1 cellular context compared by ENCODE assay signal in the genomic region with DNA sequence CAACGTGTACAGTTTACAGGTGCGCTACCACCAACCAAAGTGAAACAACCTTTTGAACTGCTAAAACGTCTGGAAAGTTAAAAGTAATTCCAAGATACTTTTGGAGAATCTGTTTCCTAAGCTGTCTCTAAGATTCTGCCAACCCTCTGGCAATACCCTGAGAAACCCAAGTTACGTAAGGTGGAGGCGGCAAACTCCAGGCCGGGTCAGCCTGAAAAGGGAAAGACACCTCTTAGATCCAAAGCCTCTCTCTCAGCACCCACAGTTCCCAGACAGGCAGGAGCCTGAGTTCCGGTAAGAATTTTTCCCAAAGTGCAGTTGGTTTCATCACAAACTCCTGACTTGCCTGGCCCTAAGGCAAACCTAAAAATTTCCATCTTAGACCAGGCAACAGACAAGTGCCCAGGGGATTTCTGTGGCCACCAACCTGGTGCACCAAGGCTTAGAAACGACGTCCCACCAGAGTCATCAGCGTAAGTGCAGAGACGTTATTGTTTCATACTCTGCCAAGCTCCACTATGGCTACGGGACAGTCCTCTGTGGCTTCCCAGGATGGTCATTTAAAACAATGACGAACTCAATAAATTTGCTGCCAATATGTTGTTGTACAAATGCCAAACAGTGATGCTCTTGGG.
TF ChIP-seq lines count a peak whose summit lies in the region.

No MANE protein-coding gene starts in this region.

TF ChIP-seq in WTC11, 78 proteins besides CTCF, POLR2A, EP300 and RAD21 (continued from another document):
- TF ChIP-seq, protein P1, sequence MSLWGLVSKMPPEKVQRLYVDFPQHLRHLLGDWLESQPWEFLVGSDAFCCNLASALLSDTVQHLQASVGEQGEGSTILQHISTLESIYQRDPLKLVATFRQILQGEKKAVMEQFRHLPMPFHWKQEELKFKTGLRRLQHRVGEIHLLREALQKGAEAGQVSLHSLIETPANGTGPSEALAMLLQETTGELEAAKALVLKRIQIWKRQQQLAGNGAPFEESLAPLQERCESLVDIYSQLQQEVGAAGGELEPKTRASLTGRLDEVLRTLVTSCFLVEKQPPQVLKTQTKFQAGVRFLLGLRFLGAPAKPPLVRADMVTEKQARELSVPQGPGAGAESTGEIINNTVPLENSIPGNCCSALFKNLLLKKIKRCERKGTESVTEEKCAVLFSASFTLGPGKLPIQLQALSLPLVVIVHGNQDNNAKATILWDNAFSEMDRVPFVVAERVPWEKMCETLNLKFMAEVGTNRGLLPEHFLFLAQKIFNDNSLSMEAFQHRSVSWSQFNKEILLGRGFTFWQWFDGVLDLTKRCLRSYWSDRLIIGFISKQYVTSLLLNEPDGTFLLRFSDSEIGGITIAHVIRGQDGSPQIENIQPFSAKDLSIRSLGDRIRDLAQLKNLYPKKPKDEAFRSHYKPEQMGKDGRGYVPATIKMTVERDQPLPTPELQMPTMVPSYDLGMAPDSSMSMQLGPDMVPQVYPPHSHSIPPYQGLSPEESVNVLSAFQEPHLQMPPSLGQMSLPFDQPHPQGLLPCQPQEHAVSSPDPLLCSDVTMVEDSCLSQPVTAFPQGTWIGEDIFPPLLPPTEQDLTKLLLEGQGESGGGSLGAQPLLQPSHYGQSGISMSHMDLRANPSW (CRISPR knock-in tag; conservative IDR thresholded peaks at IDR 0.05; ENCODE audit: low read depth), result no peak
- TF ChIP-seq NFE2L1 (CRISPR knock-in tag; IDR thresholded peaks at IDR 0.05) (no peak), FOXJ3 (CRISPR knock-in tag; IDR thresholded peaks at IDR 0.05; ENCODE audit: borderline replicate concordance) (no peak), RELA (CRISPR knock-in tag; IDR thresholded peaks at IDR 0.05; ENCODE audit: borderline replicate concordance) (no peak), CREB1 (CRISPR knock-in tag; IDR thresholded peaks at IDR 0.05) (no peak), SOX15 (CRISPR knock-in tag; IDR thresholded peaks at IDR 0.05) (no peak), ETV6 (CRISPR knock-in tag; IDR thresholded peaks at IDR 0.05) (no peak), HMGA2 (CRISPR knock-in tag; IDR thresholded peaks at IDR 0.05) (no peak), ZNF263 (CRISPR knock-in tag; IDR thresholded peaks at IDR 0.05; ENCODE audit: low read depth) (no peak), GRHL2 (CRISPR knock-in tag; IDR thresholded peaks at IDR 0.05; ENCODE audit: insufficient replicate concordance, severe bottlenecking) (no peak), MYBL2 (CRISPR knock-in tag; IDR thresholded peaks at IDR 0.05) (no peak), ZNF423 (CRISPR knock-in tag; IDR thresholded peaks at IDR 0.05) (no peak), OVOL2 (CRISPR knock-in tag; IDR thresholded peaks at IDR 0.05; ENCODE audit: borderline replicate concordance) (no peak), NFYB (CRISPR knock-in tag; conservative IDR thresholded peaks at IDR 0.05; ENCODE audit: low read depth) (no peak)
- TF ChIP-seq, protein P2, sequence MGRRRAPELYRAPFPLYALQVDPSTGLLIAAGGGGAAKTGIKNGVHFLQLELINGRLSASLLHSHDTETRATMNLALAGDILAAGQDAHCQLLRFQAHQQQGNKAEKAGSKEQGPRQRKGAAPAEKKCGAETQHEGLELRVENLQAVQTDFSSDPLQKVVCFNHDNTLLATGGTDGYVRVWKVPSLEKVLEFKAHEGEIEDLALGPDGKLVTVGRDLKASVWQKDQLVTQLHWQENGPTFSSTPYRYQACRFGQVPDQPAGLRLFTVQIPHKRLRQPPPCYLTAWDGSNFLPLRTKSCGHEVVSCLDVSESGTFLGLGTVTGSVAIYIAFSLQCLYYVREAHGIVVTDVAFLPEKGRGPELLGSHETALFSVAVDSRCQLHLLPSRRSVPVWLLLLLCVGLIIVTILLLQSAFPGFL (CRISPR knock-in tag; IDR thresholded peaks at IDR 0.05; ENCODE audit: borderline replicate concordance), result no peak
- TF ChIP-seq, protein P3, sequence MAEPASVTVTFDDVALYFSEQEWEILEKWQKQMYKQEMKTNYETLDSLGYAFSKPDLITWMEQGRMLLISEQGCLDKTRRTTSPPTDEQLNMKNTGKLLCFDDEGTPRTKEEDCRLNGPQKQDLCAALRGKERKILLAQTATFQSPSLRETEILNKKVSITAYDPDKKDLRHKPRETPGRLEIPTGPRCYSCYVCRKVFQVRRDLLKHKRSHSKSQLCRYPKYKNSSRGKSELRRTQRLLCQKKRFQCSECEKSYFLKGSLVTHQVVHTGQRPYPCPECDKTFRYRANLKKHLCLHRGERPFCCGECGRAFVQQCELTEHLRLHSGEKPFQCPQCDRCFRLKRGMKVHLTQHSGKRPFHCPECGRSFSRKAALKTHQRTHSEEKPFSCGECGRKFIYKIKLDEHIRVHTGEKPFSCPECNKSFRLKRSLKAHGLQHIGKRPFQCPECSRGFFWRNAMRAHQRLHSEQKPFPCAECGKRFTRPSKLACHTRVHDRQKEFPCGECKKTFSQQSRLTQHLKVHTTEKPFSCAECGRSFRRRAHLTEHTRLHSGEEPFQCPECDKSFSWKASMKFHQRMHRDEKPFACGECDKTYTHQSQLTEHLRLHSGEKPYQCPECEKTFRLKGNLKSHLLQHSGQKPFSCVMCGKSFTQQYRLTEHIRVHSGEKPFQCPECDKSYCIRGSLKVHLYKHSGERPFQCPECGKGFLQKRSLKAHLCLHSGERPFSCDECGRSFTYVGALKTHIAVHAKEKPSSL (CRISPR knock-in tag; conservative IDR thresholded peaks at IDR 0.05), result no peak
- TF ChIP-seq, protein P4, sequence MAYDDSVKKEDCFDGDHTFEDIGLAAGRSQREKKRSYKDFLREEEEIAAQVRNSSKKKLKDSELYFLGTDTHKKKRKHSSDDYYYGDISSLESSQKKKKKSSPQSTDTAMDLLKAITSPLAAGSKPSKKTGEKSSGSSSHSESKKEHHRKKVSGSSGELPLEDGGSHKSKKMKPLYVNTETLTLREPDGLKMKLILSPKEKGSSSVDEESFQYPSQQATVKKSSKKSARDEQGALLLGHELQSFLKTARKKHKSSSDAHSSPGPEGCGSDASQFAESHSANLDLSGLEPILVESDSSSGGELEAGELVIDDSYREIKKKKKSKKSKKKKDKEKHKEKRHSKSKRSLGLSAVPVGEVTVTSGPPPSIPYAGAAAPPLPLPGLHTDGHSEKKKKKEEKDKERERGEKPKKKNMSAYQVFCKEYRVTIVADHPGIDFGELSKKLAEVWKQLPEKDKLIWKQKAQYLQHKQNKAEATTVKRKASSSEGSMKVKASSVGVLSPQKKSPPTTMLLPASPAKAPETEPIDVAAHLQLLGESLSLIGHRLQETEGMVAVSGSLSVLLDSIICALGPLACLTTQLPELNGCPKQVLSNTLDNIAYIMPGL (CRISPR knock-in tag; IDR thresholded peaks at IDR 0.05), result no peak
- TF ChIP-seq, protein P5, sequence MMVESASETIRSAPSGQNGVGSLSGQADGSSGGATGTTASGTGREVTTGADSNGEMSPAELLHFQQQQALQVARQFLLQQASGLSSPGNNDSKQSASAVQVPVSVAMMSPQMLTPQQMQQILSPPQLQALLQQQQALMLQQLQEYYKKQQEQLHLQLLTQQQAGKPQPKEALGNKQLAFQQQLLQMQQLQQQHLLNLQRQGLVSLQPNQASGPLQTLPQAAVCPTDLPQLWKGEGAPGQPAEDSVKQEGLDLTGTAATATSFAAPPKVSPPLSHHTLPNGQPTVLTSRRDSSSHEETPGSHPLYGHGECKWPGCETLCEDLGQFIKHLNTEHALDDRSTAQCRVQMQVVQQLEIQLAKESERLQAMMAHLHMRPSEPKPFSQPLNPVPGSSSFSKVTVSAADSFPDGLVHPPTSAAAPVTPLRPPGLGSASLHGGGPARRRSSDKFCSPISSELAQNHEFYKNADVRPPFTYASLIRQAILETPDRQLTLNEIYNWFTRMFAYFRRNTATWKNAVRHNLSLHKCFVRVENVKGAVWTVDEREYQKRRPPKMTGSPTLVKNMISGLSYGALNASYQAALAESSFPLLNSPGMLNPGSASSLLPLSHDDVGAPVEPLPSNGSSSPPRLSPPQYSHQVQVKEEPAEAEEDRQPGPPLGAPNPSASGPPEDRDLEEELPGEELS (CRISPR knock-in tag; IDR thresholded peaks at IDR 0.05), result no peak
- TF ChIP-seq, protein P6, sequence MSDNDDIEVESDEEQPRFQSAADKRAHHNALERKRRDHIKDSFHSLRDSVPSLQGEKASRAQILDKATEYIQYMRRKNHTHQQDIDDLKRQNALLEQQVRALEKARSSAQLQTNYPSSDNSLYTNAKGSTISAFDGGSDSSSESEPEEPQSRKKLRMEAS (CRISPR knock-in tag; IDR thresholded peaks at IDR 0.05), result no peak
